1 cellular context compared by ENCODE assay signal in genomic region chrX:1389181-1389992, GRCh38.
TF ChIP-seq lines count a peak whose summit lies in the region.

No MANE protein-coding gene starts in this region.

TF ChIP-seq in HepG2, 621 proteins besides CTCF, POLR2A, EP300 and RAD21 (continued from another document):
- no peak for TF ChIP-seq CEBPZ (IDR thresholded peaks at IDR 0.05; ENCODE audit: low read length)
- no peak for TF ChIP-seq ZSCAN12 (CRISPR knock-in tag; IDR thresholded peaks at IDR 0.05)
- peak; percentile 89 for TF ChIP-seq RBFOX2 (IDR thresholded peaks at IDR 0.05; ENCODE audit: low read depth, low read length)
- no peak for TF ChIP-seq FOXK2 (IDR thresholded peaks at IDR 0.05)
- no peak for TF ChIP-seq HNRNPH1 (optimal IDR thresholded peaks at IDR 0.05; ENCODE audit: low read depth, low read length)
- TF ChIP-seq ZBTB33 (CRISPR knock-in tag; IDR thresholded peaks at IDR 0.05), result peak; percentile 59; the same call in 1 of the 2 replicates
- no peak for TF ChIP-seq ZNF589 (CRISPR knock-in tag; conservative IDR thresholded peaks at IDR 0.05)
- TF ChIP-seq KDM5A (IDR thresholded peaks at IDR 0.05; ENCODE audit: borderline replicate concordance, low read length), result no peak
- TF ChIP-seq HNRNPL (IDR thresholded peaks at IDR 0.05; ENCODE audit: low read depth, low read length), result 0 out of 2 replicates have a peak, but pooled peaks have one; percentile 24
- no peak for TF ChIP-seq PHF20 (CRISPR knock-in tag; IDR thresholded peaks at IDR 0.05)
- TF ChIP-seq AGO2 (optimal IDR thresholded peaks at IDR 0.05; ENCODE audit: low read depth, low read length), result peak; percentile 92
- TF ChIP-seq SUZ12 (IDR thresholded peaks at IDR 0.05; ENCODE audit: low read depth, low read length), result no peak
- TF ChIP-seq POLR2AphosphoS2 (IDR thresholded peaks at IDR 0.05; ENCODE audit: low read depth, low read length), result 0 out of 2 replicates have a peak, but pooled peaks have one; percentile 31
- no peak for TF ChIP-seq NR3C1 (CRISPR knock-in tag; IDR thresholded peaks at IDR 0.05)
- TF ChIP-seq ZNF205 (CRISPR knock-in tag; IDR thresholded peaks at IDR 0.05), result no peak
TF ChIP-seq in HepG2: peak in this region for 6.
